In genomic region chr11:79258606-79259005, GRCh38 we compare ENCODE assay signal across 19 cellular contexts.
"Had no signal": no experiment of that assay in that cellular context is flagged by ENCODE, and none has a peak within 500 bp of the region (broad histone marks: within the 10 kb centered on the region; RNA-seq: fewer than 3 reads in every experiment).

No MANE protein-coding gene starts in this region.

- FAIRE-seq: endothelial cell of umbilical vein had no signal

- DNase-seq: activated CD4-positive, alpha-beta T cell treated with anti-CD3 and anti-CD28 coated beads for 1 hour; activated CD4-positive, alpha-beta T cell treated with anti-CD3 and anti-CD28 coated beads, Interleukin-2, amount 50 U/mL, for 1 hour; activated CD8-positive, alpha-beta T cell treated with anti-CD3 and anti-CD28 coated beads for 36 hours; activated effector memory CD4-positive, alpha-beta T cell treated with Interleukin-2 at 50 U/mL for 16 hours; activated naive CD4-positive, alpha-beta T cell treated with Interleukin-2 at 50 U/mL for 16 hours; adrenal gland; brain microvascular endothelial cell; cortex of kidney; heart left ventricle; immature natural killer cell; naive B cell; nephron progenitor cell; right cardiac atrium; spleen; stimulated activated naive CD4-positive, alpha-beta T cell; T-helper 17 cell; T1000 had no signal

- ATAC-seq: activated CD8-positive, alpha-beta T cell treated with anti-CD3 and anti-CD28 coated beads for 36 hours; heart left ventricle; right cardiac atrium; T-helper 17 cell; WTC11 had no signal
